In genomic region chr18:73240899-73241298, GRCh38 we compare ENCODE assay signal across 23 cellular contexts.
DNase-seq lines count a peak whose midpoint lies in the region; ATAC-seq, FAIRE-seq and TF ChIP-seq lines count a peak whose summit lies in the region.
"Had no signal": no experiment of that assay in that cellular context is flagged by ENCODE, and none has a peak within 500 bp of the region (broad histone marks: within the 10 kb centered on the region; RNA-seq: fewer than 3 reads in every experiment).

No MANE protein-coding gene starts in this region.

- peaks cover 20 to 25% of the 10 kb centered on the region in 2 experiments for H3K4me1 Mint-ChIP-seq in H9
- H3K4me1 Mint-ChIP-seq: CD4-positive, CD25-positive, alpha-beta regulatory T cell; CD8-positive, alpha-beta memory T cell had no signal

- no peak overlapping the region for H3K4me3 Mint-ChIP-seq in H9
- H3K4me3 Mint-ChIP-seq: CD4-positive, CD25-positive, alpha-beta regulatory T cell; CD8-positive, alpha-beta memory T cell; HFFc6 had no signal

- no peak for TF ChIP-seq POLR2A in K562 (conservative IDR thresholded peaks at IDR 0.05)

- WGBS in H9 (ENCODE audit: extremely low coverage, insufficient read length, low lambda C conversion rate), result no CpG with 5 or more reads among the region's 2 CpGs
- WGBS in K562 (ENCODE audit: insufficient coverage, low coverage, missing lambda C conversion rate), result no CpG with 5 or more reads among the region's 2 CpGs
- WGBS in mesendoderm (ENCODE audit: extremely low coverage, insufficient coverage, low lambda C conversion rate), result no CpG with 5 or more reads among the region's 2 CpGs

- H3K9me1 ChIP-seq in K562 (ENCODE audit: control insufficient read depth, insufficient read depth, low read length), result no peaks in the 10 kb centered on the region

- H3K23me2 ChIP-seq in H9 (ENCODE audit: insufficient read length, low read depth, low read length, poor library complexity, severe bottlenecking), result no peaks in the 10 kb centered on the region

- H3K9me2 ChIP-seq in OCI-LY7 (ENCODE audit: insufficient read depth, low read length), result no peaks in the 10 kb centered on the region

- H3K4me1 ChIP-seq in H9 (ENCODE audit: insufficient read depth, low read length) (no peaks in the 10 kb centered on the region), K562 (replicated peaks in 1 of 2; ENCODE audit: control insufficient read depth in 2 of 2, insufficient read depth in 2 of 2, low read length in 2 of 2) (no peaks in the 10 kb centered on the region), mesendoderm (ENCODE audit: control insufficient read depth, low read depth, low read length) (no peaks in the 10 kb centered on the region), OCI-LY7 (ENCODE audit: insufficient read depth, low read length, poor library complexity, severe bottlenecking) (no peaks in the 10 kb centered on the region), colonic mucosa (no peaks in the 10 kb centered on the region)
- H3K4me1 ChIP-seq: BE2C had no signal

- H3T11ph ChIP-seq in H9 (ENCODE audit: low read length), result no peak overlapping the region

- H2AK5ac ChIP-seq in H9 (ENCODE audit: insufficient read length, low read length) (no peak overlapping the region), mesendoderm (ENCODE audit: low read length) (no peak overlapping the region)

- no peak for ATAC-seq in K562
- ATAC-seq: HCT116 had no signal

- no peaks in the 10 kb centered on the region for H3K27me3 Mint-ChIP-seq in H9 (ENCODE audit: low read depth)
- H3K27me3 Mint-ChIP-seq: CD4-positive, CD25-positive, alpha-beta regulatory T cell; CD8-positive, alpha-beta memory T cell had no signal

- H3K23ac ChIP-seq in H9 (ENCODE audit: insufficient read length, low read depth, low read length) (no peak overlapping the region), mesendoderm (ENCODE audit: low read length) (no peak overlapping the region)

- H4K20me1 ChIP-seq in H9 (ENCODE audit: control insufficient read depth, insufficient read depth, insufficient read length) (no peaks in the 10 kb centered on the region), K562 (replicated peaks; ENCODE audit: control insufficient read depth, insufficient read depth, low read length) (no peaks in the 10 kb centered on the region), OCI-LY7 (ENCODE audit: insufficient read depth, low read length) (no peaks in the 10 kb centered on the region)

- TF ChIP-seq CTCF in H9 (conservative IDR thresholded peaks at IDR 0.05), result no peak
- TF ChIP-seq CTCF in K562 (IDR thresholded peaks at IDR 0.05 in 2 of 3, conservative IDR thresholded peaks at IDR 0.05 in 1 of 3; ENCODE audit: insufficient read depth in 2 of 3, low read depth in 1 of 3, low read length in 3 of 3), result no peak
- TF ChIP-seq CTCF in OCI-LY7 (conservative IDR thresholded peaks at IDR 0.05; ENCODE audit: low read length), result no peak
- no peak for TF ChIP-seq CTCF in colonic mucosa (IDR thresholded peaks at IDR 0.05)

- H4K5ac ChIP-seq in H9 (ENCODE audit: insufficient read length, low read depth, low read length) (no peak overlapping the region), mesendoderm (ENCODE audit: low read length) (no peak overlapping the region)

- in situ Hi-C loops in K562 (cut with MboI), result no loop called here

- H4K8ac ChIP-seq in H9 (replicated peaks; ENCODE audit: insufficient read length, low read depth, low read length), result no peak overlapping the region
- H4K8ac ChIP-seq in mesendoderm (ENCODE audit: low read depth, low read length), result no peak overlapping the region

- POLR2A ChIA-PET in K562 (lab: Yijun Ruan, JAX), result no interaction called here
- POLR2A ChIA-PET in OCI-LY7 (lab: Charles Lee), result no interaction called here

- H3K9me3 Mint-ChIP-seq in H9, result peaks cover 9 to 17% of the 10 kb centered on the region in 2 experiments
- H3K9me3 Mint-ChIP-seq: HFFc6 had no signal

- no peak for FAIRE-seq in K562 (lab: Jason Lieb, UNC)
- FAIRE-seq: GM12891, GM19239, H54, HTR-8/SVneo had no signal

- CTCF ChIA-PET in K562 (lab: Yijun Ruan, JAX; ENCODE audit: low intra/inter-chr PET ratio) (no interaction called here), OCI-LY7 (lab: Charles Lee; ENCODE audit: unreplicated experiment) (no interaction called here)

- H3K36me3 ChIP-seq in K562 (ENCODE audit: control insufficient read depth, insufficient read depth, low read length), result peaks cover 32% of the 10 kb centered on the region; the same call in 2 of the 3 replicates
- no peaks in the 10 kb centered on the region for H3K36me3 ChIP-seq in mesendoderm (ENCODE audit: control insufficient read depth, insufficient read depth, low read length)
- H3K36me3 ChIP-seq in OCI-LY7 (ENCODE audit: insufficient read depth, low read length), result no peaks in the 10 kb centered on the region
- H3K36me3 ChIP-seq in colonic mucosa, result no peaks in the 10 kb centered on the region
- H3K36me3 ChIP-seq: BE2C had no signal

- H2BK5ac ChIP-seq in H9 (ENCODE audit: insufficient read length, low read length), result no peak overlapping the region
- H2BK5ac ChIP-seq in mesendoderm (ENCODE audit: low read length), result no peak overlapping the region

- TF ChIP-seq RAD21 in K562 (CRISPR knock-in tag; conservative IDR thresholded peaks at IDR 0.05 in 1 of 2, IDR thresholded peaks at IDR 0.05 in 1 of 2), result no peak

- H2AFZ ChIP-seq in H9 (ENCODE audit: low read length), result no peak overlapping the region
- H2AFZ ChIP-seq in K562 (ENCODE audit: low read depth, low read length), result no peak overlapping the region
- H2AFZ ChIP-seq in OCI-LY7 (ENCODE audit: low read length), result no peak overlapping the region

- no peak overlapping the region for H3K4me2 ChIP-seq in H9 (ENCODE audit: insufficient read depth, insufficient read length, low read length)
- no peak overlapping the region for H3K4me2 ChIP-seq in K562 (ENCODE audit: insufficient read depth, low read length)
- H3K4me2 ChIP-seq in mesendoderm (ENCODE audit: low read length), result no peak overlapping the region
- H3K4me2 ChIP-seq in OCI-LY7 (ENCODE audit: low read length), result no peak overlapping the region
- H3K4me2 ChIP-seq: KMS-11 had no signal

- H3K56ac ChIP-seq in H9 (ENCODE audit: insufficient read length, low read depth, low read length) (no peak overlapping the region), mesendoderm (ENCODE audit: low read length) (no peak overlapping the region)

- H3K27me3 ChIP-seq in H9 (ENCODE audit: insufficient read depth, low read length) (no peaks in the 10 kb centered on the region), K562 (ENCODE audit: control insufficient read depth in 2 of 2, insufficient read depth in 2 of 2, low read length in 2 of 2) (no peaks in the 10 kb centered on the region), mesendoderm (ENCODE audit: insufficient read depth, low read length, poor library complexity) (no peaks in the 10 kb centered on the region), colonic mucosa (no peaks in the 10 kb centered on the region)
- H3K27me3 ChIP-seq: BE2C had no signal

- H3K79me2 ChIP-seq in H9 (ENCODE audit: insufficient read depth, low read length) (no peaks in the 10 kb centered on the region), K562 (ENCODE audit: control insufficient read depth, insufficient read depth, low read length) (peaks cover 60% of the 10 kb centered on the region), mesendoderm (ENCODE audit: control insufficient read depth, insufficient read depth, low read length) (no peaks in the 10 kb centered on the region), OCI-LY7 (ENCODE audit: insufficient read depth, low read depth, low read length) (no peaks in the 10 kb centered on the region)

- TF ChIP-seq EP300 in K562 (IDR thresholded peaks at IDR 0.05; ENCODE audit: low read length), result no peak

- BruUV-seq in K562 (replicated peaks; lab: Mats Ljungman, UMichigan) (no TSS peak), OCI-LY7 (replicated peaks; lab: Mats Ljungman, UMichigan) (no TSS peak)

- H3K79me1 ChIP-seq in H9 (ENCODE audit: insufficient read depth, low read depth, low read length, poor library complexity, severe bottlenecking) (no peaks in the 10 kb centered on the region), mesendoderm (ENCODE audit: low read length) (no peaks in the 10 kb centered on the region)

- no peak overlapping the region for H2BK120ac ChIP-seq in H9 (ENCODE audit: low read depth, low read length, poor library complexity, severe bottlenecking)
- H2BK120ac ChIP-seq in mesendoderm (ENCODE audit: low read depth, low read length), result no peak overlapping the region

- H3K4me3 ChIP-seq in K562 (no peak overlapping the region), mesendoderm (ENCODE audit: low read length) (no peak overlapping the region), OCI-LY7 (ENCODE audit: low read depth, low read length, poor library complexity, severe bottlenecking) (no peak overlapping the region), colonic mucosa (no peak overlapping the region)

- intact Hi-C loops in K562 (cut with micrococcal nuclease) (no loop called here), OCI-LY7 (cut with micrococcal nuclease; ENCODE audit: unreplicated experiment) (no loop called here), colonic mucosa (cut with DNase I) (no loop called here)

- H3K27ac ChIP-seq in H9 (ENCODE audit: insufficient read length, low read depth, low read length) (no peak overlapping the region), K562 (ENCODE audit: extremely low read depth, low read depth, low read length) (no peak overlapping the region), mesendoderm (ENCODE audit: low read depth, low read length) (no peak overlapping the region), OCI-LY7 (ENCODE audit: low read depth, low read length, poor library complexity, severe bottlenecking) (no peak overlapping the region), colonic mucosa (no peak overlapping the region)
- H3K27ac ChIP-seq: KMS-11 had no signal

- H4K91ac ChIP-seq in H9 (ENCODE audit: insufficient read length, low read depth, low read length), result no peak overlapping the region

- H2BK12ac ChIP-seq in H9 (ENCODE audit: insufficient read length, low read depth, low read length), result no peak overlapping the region

- no peak overlapping the region for H2BK20ac ChIP-seq in H9 (ENCODE audit: low read depth, low read length, poor library complexity, severe bottlenecking)

- H3K18ac ChIP-seq in H9 (ENCODE audit: insufficient read length, low read depth, low read length) (no peak overlapping the region), mesendoderm (ENCODE audit: low read length) (peak overlapping the region; percentile 51)

- H3K9me3 ChIP-seq in H9 (ENCODE audit: control insufficient read depth, low read depth, low read length) (no peaks in the 10 kb centered on the region), K562 (replicated peaks; ENCODE audit: control insufficient read depth, insufficient read depth, low read depth, low read length) (no peaks in the 10 kb centered on the region), OCI-LY7 (ENCODE audit: low read length) (no peaks in the 10 kb centered on the region), colonic mucosa (no peaks in the 10 kb centered on the region)
- H3K9me3 ChIP-seq: BE2C had no signal

- peaks cover 14 to 27% (median 16%) of the 10 kb centered on the region in 3 experiments; a peak in 6 of 7 replicates for H3K36me3 Mint-ChIP-seq in H9 (ENCODE audit: insufficient read depth in 1 of 3, low read depth in 3 of 3)
- H3K36me3 Mint-ChIP-seq: CD4-positive, CD25-positive, alpha-beta regulatory T cell; CD8-positive, alpha-beta memory T cell had no signal

- H3K14ac ChIP-seq in H9 (ENCODE audit: insufficient read depth, low read length), result no peak overlapping the region

- H3K9ac ChIP-seq in H9 (ENCODE audit: extremely low read depth, insufficient read length, low read length) (no peak overlapping the region), K562 (ENCODE audit: insufficient read depth in 1 of 2, low read depth in 2 of 2, low read length in 2 of 2) (no peak overlapping the region), mesendoderm (ENCODE audit: low read length) (no peak overlapping the region), colonic mucosa (ENCODE audit: low read depth in 2 of 2, low read length in 2 of 2) (no peak overlapping the region)
- H3K9ac ChIP-seq: KMS-11 had no signal

- H2BK15ac ChIP-seq in H9 (ENCODE audit: low read depth, low read length), result no peak overlapping the region
- no peak overlapping the region for H2BK15ac ChIP-seq in mesendoderm (replicated peaks; ENCODE audit: low read depth)

- H3K27ac Mint-ChIP-seq in H9, result peak overlapping the region in 2 of 3 experiments; percentile 31 to 49; a peak in 4 of 7 replicates
- H3K27ac Mint-ChIP-seq: CD4-positive, CD25-positive, alpha-beta regulatory T cell; CD8-positive, alpha-beta memory T cell; HFFc6 had no signal

- DNase-seq in DMS53 (lab: John Stamatoyannopoulos, UW), result peak; percentile 62
- DNase-seq in H9, result no peak
- DNase-seq in K562 (ENCODE audit: extremely low read depth in 1 of 4, low spot score in 3 of 4), result no peak
- peak; percentile 78 for DNase-seq in mesendoderm
- DNase-seq in OCI-LY7 (ENCODE audit: low spot score), result no peak
- DNase-seq in NCI-H446 (lab: John Stamatoyannopoulos, UW), result no peak
- no peak for DNase-seq in colonic mucosa
- DNase-seq: ACHN; BE2C; C1 segment of cervical spinal cord; CD4-positive, CD25-positive, alpha-beta regulatory T cell; CD8-positive, alpha-beta memory T cell; COR-L47; DMS153; DND-41; EL; HFFc6 had no signal

- H3K4ac ChIP-seq in H9 (ENCODE audit: low read depth, low read length) (no peak overlapping the region), mesendoderm (ENCODE audit: low read depth, low read length) (peak overlapping the region; percentile 52)

Comparison
In these comparisons a context has a peak if more than half of its experiments do, and no peak if none do; other contexts are left out.
1. DNase-seq: peak in DMS53 (single experiment) and mesendoderm (single experiment); none in H9 (single experiment), K562 (0 of 4), OCI-LY7 (single experiment), NCI-H446 (0 of 2) and colonic mucosa (single experiment).